17 cellular contexts compared by ENCODE assay signal in genomic region chr2:100073110-100073509, GRCh38.
A peak's percentile ranks its signal among the peaks of the same experiment; 100 is the strongest.
DNase-seq lines count a peak whose midpoint lies in the region; ATAC-seq and TF ChIP-seq lines count a peak whose summit lies in the region.
"Had no signal": no experiment of that assay in that cellular context is flagged by ENCODE, and none has a peak within 500 bp of the region (broad histone marks: within the 10 kb centered on the region; RNA-seq: fewer than 3 reads in every experiment).

No MANE protein-coding gene starts in this region.

- ATAC-seq in DND-41 (ENCODE audit: insufficient read depth, low read depth) (no peak), left cardiac atrium (peak; percentile 81 to 86), naive B cell (ENCODE audit: low read depth in 2 of 2) (no peak), HG02571 (IDR thresholded peaks at IDR 0.05; ENCODE audit: unreplicated experiment) (no peak)
- ATAC-seq in activated T-helper 17 cell treated with anti-CD3 and anti-CD28 coated beads, Interleukin-2, amount 50 U/mL, for 72 hours (replicated peaks) = no peak
- ATAC-seq in activated CD8-positive, alpha-beta T cell treated with anti-CD3 and anti-CD28 coated beads, Interleukin-2, amount 10 ng/mL, durations not matched to agents 7 days and 5 days = no peak
- ATAC-seq: K562 had no signal

- H4K20me1 ChIP-seq in DND-41 (ENCODE audit: insufficient read depth, low read length) = no peaks in the 10 kb centered on the region

- no peak overlapping the region for H2AFZ ChIP-seq in DND-41 (ENCODE audit: low read depth, low read length)

- H3K27me3 Mint-ChIP-seq in activated T-helper 17 cell treated with anti-CD3 and anti-CD28 coated beads, Interleukin-2, amount 50 U/mL, for 72 hours = peaks cover 13% of the 10 kb centered on the region
- no peaks in the 10 kb centered on the region for H3K27me3 Mint-ChIP-seq in naive B cell
- peaks cover 25% of the 10 kb centered on the region for H3K27me3 Mint-ChIP-seq in activated CD8-positive, alpha-beta T cell treated with anti-CD3 and anti-CD28 coated beads, Interleukin-2, amount 10 ng/mL, durations not matched to agents 7 days and 5 days (ENCODE audit: low read depth)

- no peaks in the 10 kb centered on the region for H3K4me1 Mint-ChIP-seq in activated T-helper 17 cell treated with anti-CD3 and anti-CD28 coated beads, Interleukin-2, amount 50 U/mL, for 72 hours
- peaks cover 49 to 62% (median 58%) of the 10 kb centered on the region in 3 donors for H3K4me1 Mint-ChIP-seq in naive B cell
- H3K4me1 Mint-ChIP-seq in activated CD8-positive, alpha-beta T cell treated with anti-CD3 and anti-CD28 coated beads, Interleukin-2, amount 10 ng/mL, durations not matched to agents 7 days and 5 days (ENCODE audit: low read depth) = peaks cover 23% of the 10 kb centered on the region

- H3K9ac ChIP-seq in DND-41 (ENCODE audit: low read depth, low read length) = no peak overlapping the region
- H3K9ac ChIP-seq: BLaER1 had no signal

- CTCF ChIA-PET in activated CD8-positive, alpha-beta T cell treated with anti-CD3 and anti-CD28 coated beads, Interleukin-2, amount 10 ng/mL, durations not matched to agents 7 days and 5 days (lab: Charles Lee) = no interaction called here

- H3K36me3 ChIP-seq in DND-41 (ENCODE audit: insufficient read depth, low read length) = peaks cover 9% of the 10 kb centered on the region; the same call in 1 of the 2 replicates
- H3K36me3 ChIP-seq: BLaER1 had no signal

- no peak overlapping the region for H3K4me3 Mint-ChIP-seq in activated T-helper 17 cell treated with anti-CD3 and anti-CD28 coated beads, Interleukin-2, amount 50 U/mL, for 72 hours
- H3K4me3 Mint-ChIP-seq in naive B cell = no peak overlapping the region
- no peak overlapping the region for H3K4me3 Mint-ChIP-seq in activated CD8-positive, alpha-beta T cell treated with anti-CD3 and anti-CD28 coated beads, Interleukin-2, amount 10 ng/mL, durations not matched to agents 7 days and 5 days
- H3K4me3 Mint-ChIP-seq: CD4-positive, CD25-positive, alpha-beta regulatory T cell; HFFc6 had no signal

- peaks cover 56% of the 10 kb centered on the region for H3K4me1 ChIP-seq in DND-41 (ENCODE audit: insufficient read depth, low read length)
- H3K4me1 ChIP-seq: BLaER1 had no signal

- H3K9me3 Mint-ChIP-seq in activated T-helper 17 cell treated with anti-CD3 and anti-CD28 coated beads, Interleukin-2, amount 50 U/mL, for 72 hours = no peaks in the 10 kb centered on the region
- H3K9me3 Mint-ChIP-seq in naive B cell = no peaks in the 10 kb centered on the region
- no peaks in the 10 kb centered on the region for H3K9me3 Mint-ChIP-seq in activated CD8-positive, alpha-beta T cell treated with anti-CD3 and anti-CD28 coated beads, Interleukin-2, amount 10 ng/mL, durations not matched to agents 7 days and 5 days (ENCODE audit: insufficient read depth)
- H3K9me3 Mint-ChIP-seq: CD4-positive, CD25-positive, alpha-beta regulatory T cell; HFFc6 had no signal

- DNase-seq in DND-41 (no peak), left cardiac atrium (peak; percentile 39), naive B cell (no peak), GM10266 (ENCODE audit: extremely low spot score) (no peak), DMS79 treated with DMSO at 0.1 percent for 48 hours (lab: John Stamatoyannopoulos, UW) (no peak)
- DNase-seq in activated CD8-positive, alpha-beta T cell treated with anti-CD3 and anti-CD28 coated beads, Interleukin-2, amount 10 ng/mL, durations not matched to agents 7 days and 5 days = no peak
- DNase-seq: Calu3; CD4-positive, CD25-positive, alpha-beta regulatory T cell; DMS79; GF-D8; HCEC 1CT; HFFc6 had no signal

- H3K79me2 ChIP-seq in DND-41 (ENCODE audit: insufficient read depth, low read length) = no peaks in the 10 kb centered on the region; the same call in 1 of the 2 replicates

- H3K4me2 ChIP-seq in DND-41 (ENCODE audit: insufficient read depth, low read length) = no peak overlapping the region
- H3K4me2 ChIP-seq: BLaER1 had no signal

- intact Hi-C loops in left cardiac atrium (cut with DNase I) = no loop called here

- POLR2A ChIA-PET in activated CD8-positive, alpha-beta T cell treated with anti-CD3 and anti-CD28 coated beads, Interleukin-2, amount 10 ng/mL, durations not matched to agents 7 days and 5 days (lab: Charles Lee) = no interaction called here

- H3K9me3 ChIP-seq in DND-41 (ENCODE audit: insufficient read depth, low read length, severe bottlenecking) = no peaks in the 10 kb centered on the region
- H3K9me3 ChIP-seq: BLaER1 had no signal

- peak overlapping the region; percentile 42 for H3K27ac Mint-ChIP-seq in activated T-helper 17 cell treated with anti-CD3 and anti-CD28 coated beads, Interleukin-2, amount 50 U/mL, for 72 hours
- H3K27ac Mint-ChIP-seq in naive B cell = peak overlapping the region in 4 of 6 donors; percentile 9 to 81 (median 19)
- H3K27ac Mint-ChIP-seq in activated CD8-positive, alpha-beta T cell treated with anti-CD3 and anti-CD28 coated beads, Interleukin-2, amount 10 ng/mL, durations not matched to agents 7 days and 5 days = no peak overlapping the region
- H3K27ac Mint-ChIP-seq: CD4-positive, CD25-positive, alpha-beta regulatory T cell; HFFc6 had no signal

- TF ChIP-seq CTCF in DND-41 (IDR thresholded peaks at IDR 0.05; ENCODE audit: borderline replicate concordance, extremely low read depth, low read length, poor library complexity, severe bottlenecking) (no peak), GM10266 (IDR thresholded peaks at IDR 0.05; ENCODE audit: control insufficient read depth, insufficient read depth, low read depth, missing control alignments) (no peak)

- H3K27ac ChIP-seq in DND-41 (ENCODE audit: low read length) = 0 out of 2 replicates have a peak overlapping the region, but pooled peaks have one; percentile 69
- H3K27ac ChIP-seq: BLaER1, HL-60 had no signal

- H3K4me3 ChIP-seq in DND-41 (ENCODE audit: low read depth in 1 of 2, low read length in 2 of 2) = no peak overlapping the region
- H3K4me3 ChIP-seq: BLaER1, K562 had no signal

- H3K36me3 Mint-ChIP-seq in activated T-helper 17 cell treated with anti-CD3 and anti-CD28 coated beads, Interleukin-2, amount 50 U/mL, for 72 hours (ENCODE audit: low read depth) = no peaks in the 10 kb centered on the region
- peaks cover 7 to 15% of the 10 kb centered on the region in 2 donors for H3K36me3 Mint-ChIP-seq in naive B cell
- no peaks in the 10 kb centered on the region for H3K36me3 Mint-ChIP-seq in activated CD8-positive, alpha-beta T cell treated with anti-CD3 and anti-CD28 coated beads, Interleukin-2, amount 10 ng/mL, durations not matched to agents 7 days and 5 days (ENCODE audit: low read depth)

- no peaks in the 10 kb centered on the region for H3K27me3 ChIP-seq in DND-41 (ENCODE audit: insufficient read depth, low read length, poor library complexity)
- H3K27me3 ChIP-seq: BLaER1 had no signal

Comparison
In these comparisons a context has a peak if more than half of its experiments do, and no peak if none do; other contexts are left out.
1. ATAC-seq: peak in left cardiac atrium (2 of 2); none in DND-41 (single experiment), activated T-helper 17 cell treated with anti-CD3 and anti-CD28 coated beads, Interleukin-2, amount 50 U/mL, for 72 hours (single experiment), naive B cell (0 of 2), HG02571 (single experiment) and activated CD8-positive, alpha-beta T cell treated with anti-CD3 and anti-CD28 coated beads, Interleukin-2, amount 10 ng/mL, durations not matched to agents 7 days and 5 days (single experiment).